In genomic region chr4:100059467-100059866, GRCh38 we compare ENCODE assay signal across 24 cellular contexts.
"Had no signal": no experiment of that assay in that cellular context is flagged by ENCODE, and none has a peak within 500 bp of the region (broad histone marks: within the 10 kb centered on the region; RNA-seq: fewer than 3 reads in every experiment).

No MANE protein-coding gene starts in this region.

- H3K4me3 ChIP-seq: SJSA1, SK-N-MC had no signal

- H3K27ac ChIP-seq: HL-60, SJSA1, SK-N-MC had no signal

- H3K36me3 ChIP-seq: SJSA1 had no signal

- ATAC-seq: T-cell had no signal

- H3K27me3 ChIP-seq: SJSA1 had no signal

- DNase-seq: KBM-7, MM.1S, NCI-H1092 treated with DMSO at 0.1 percent for 48 hours, NCI-H1436, NCI-H187, NCI-H2029, NCI-H2081 treated with DMSO at 0.1 percent for 48 hours, NCI-H2171, NCI-H226, NCI-H446, NCI-H510A, NCI-H524 treated with DMSO at 0.1 percent for 48 hours, NCI-H69, NCI-H774, Right ventricle myocardium superior, RPMI8226, SIG-M5, SW 1271, T-cell had no signal

- H3K9me3 ChIP-seq: SJSA1 had no signal

- FAIRE-seq: HTR-8/SVneo, RCC 7860 had no signal
